ENCODE assay signal across 14 cellular contexts in the genomic region with DNA sequence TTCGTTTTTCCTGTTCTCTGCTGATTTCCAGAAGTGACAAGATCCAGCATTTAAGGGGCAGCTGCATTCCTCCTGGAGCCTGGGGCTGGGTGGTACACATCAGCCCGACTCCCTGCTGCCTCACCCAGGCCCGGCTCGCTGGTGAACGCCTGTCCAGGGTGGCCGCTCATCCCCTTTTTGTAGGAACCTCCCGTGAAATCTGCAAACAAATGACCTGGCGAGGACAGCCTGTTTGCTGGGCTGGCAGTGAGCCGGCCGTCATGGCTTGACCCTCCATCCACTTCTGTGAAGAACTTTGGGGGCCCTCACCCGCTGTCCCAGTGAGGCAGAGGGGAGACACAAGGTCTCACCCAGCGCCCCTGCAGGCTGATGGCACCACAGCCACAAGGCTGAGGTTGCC. TPM values are rescaled to one million over a fixed set of nuclear protein-coding genes. Genes with fewer than 3 reads are reported as not detected.
A peak's percentile ranks its signal among the peaks of the same experiment; 100 is the strongest.
DNase-seq lines count a peak whose midpoint lies in the region; ATAC-seq and TF ChIP-seq lines count a peak whose summit lies in the region.
"Had no signal": no experiment of that assay in that cellular context is flagged by ENCODE, and none has a peak within 500 bp of the region (broad histone marks: within the 10 kb centered on the region; RNA-seq: fewer than 3 reads in every experiment).

No MANE protein-coding gene starts in this region.

- peaks cover 0 to 2% of the 10 kb centered on the region in 2 donors for H3K4me1 Mint-ChIP-seq in effector memory CD8-positive, alpha-beta T cell (ENCODE audit: low read depth in 2 of 2)

- DNase-seq in RWPE1 (ENCODE audit: low spot score) = no peak
- peak in 7 of 10 donors; percentile 2 to 35 (median 23) for DNase-seq in dorsolateral prefrontal cortex
- DNase-seq in ovary = peak; percentile 4 to 25 (median 10)
- no peak for DNase-seq in effector memory CD8-positive, alpha-beta T cell
- no peak for DNase-seq in kidney glomerular epithelial cell (lab: John Stamatoyannopoulos, UW)
- no peak for DNase-seq in stimulated activated CD4-positive, alpha-beta T cell treated with anti-CD3 and anti-CD28 coated beads, Interleukin-4, amount 100 ng/mL, for 24 hours
- DNase-seq: colonic mucosa, EL, foreskin keratinocyte, NCI-H146, NCI-H226 had no signal

- H3K27me3 Mint-ChIP-seq in effector memory CD8-positive, alpha-beta T cell = no peaks in the 10 kb centered on the region

- H3K27me3 ChIP-seq in BLaER1 (no peaks in the 10 kb centered on the region), dorsolateral prefrontal cortex (no peaks in the 10 kb centered on the region), ovary (no peaks in the 10 kb centered on the region)
- H3K27me3 ChIP-seq: colonic mucosa, foreskin keratinocyte had no signal

- no peak for TF ChIP-seq EP300 in ovary (IDR thresholded peaks at IDR 0.05)

- no peak overlapping the region for H3K9ac ChIP-seq in BLaER1

- H3K4me1 ChIP-seq in BLaER1 = peaks cover 51% of the 10 kb centered on the region
- no peaks in the 10 kb centered on the region for H3K4me1 ChIP-seq in ovary (ENCODE audit: insufficient read depth)
- H3K4me1 ChIP-seq: colonic mucosa, foreskin keratinocyte had no signal

- H3K36me3 ChIP-seq in BLaER1 (peaks cover 90% of the 10 kb centered on the region), ovary (no peaks in the 10 kb centered on the region)

- CTCF ChIA-PET in RWPE1 (lab: Yijun Ruan, JAX) = interaction anchor here (0.8 kb wide), 1 partner anchor 9 kb away, joined by 3 read pairs; no protein-coding TSS in a partner anchor

- no peak overlapping the region for H3K4me3 Mint-ChIP-seq in effector memory CD8-positive, alpha-beta T cell
- H3K4me3 Mint-ChIP-seq: activated T-helper 1 cell treated with anti-CD3 and anti-CD28 coated beads, Interleukin-12 subunit alpha, Interleukin-12 subunit beta, Interleukin-2, Interleukin-4 antibody, amounts not matched to agents 30 ng/mL and 10 ng/mL and 1 ng/mL, durations not matched to agents 14 hours and 24 hours and 36 hours had no signal

- H3K4me3 ChIP-seq in BLaER1 (no peak overlapping the region), dorsolateral prefrontal cortex (no peak overlapping the region), ovary (no peak overlapping the region)
- H3K4me3 ChIP-seq: colonic mucosa had no signal

- no peak for TF ChIP-seq POLR2A in ovary (IDR thresholded peaks at IDR 0.05)

- H3K27ac Mint-ChIP-seq in effector memory CD8-positive, alpha-beta T cell = peak overlapping the region in 1 of 2 donors; percentile 74
- H3K27ac Mint-ChIP-seq: activated T-helper 1 cell treated with anti-CD3 and anti-CD28 coated beads, Interleukin-12 subunit alpha, Interleukin-12 subunit beta, Interleukin-2, Interleukin-4 antibody, amounts not matched to agents 30 ng/mL and 10 ng/mL and 1 ng/mL, durations not matched to agents 14 hours and 24 hours and 36 hours had no signal

- H3K9me3 ChIP-seq in BLaER1 (no peaks in the 10 kb centered on the region), ovary (no peaks in the 10 kb centered on the region)
- H3K9me3 ChIP-seq: colonic mucosa had no signal

- H4K20me1 ChIP-seq in BLaER1 = peaks cover 55% of the 10 kb centered on the region

- POLR2A ChIA-PET in RWPE1 (lab: Yijun Ruan, JAX; ENCODE audit: low non-redundant PET) = no interaction called here

- WGBS in ovary, 3 donors = 93 to 97% (median 96%) methylated on average over 12 of the region's 12 CpGs

- no peaks in the 10 kb centered on the region for H3K9me3 Mint-ChIP-seq in effector memory CD8-positive, alpha-beta T cell
- H3K9me3 Mint-ChIP-seq: activated T-helper 1 cell treated with anti-CD3 and anti-CD28 coated beads, Interleukin-12 subunit alpha, Interleukin-12 subunit beta, Interleukin-2, Interleukin-4 antibody, amounts not matched to agents 30 ng/mL and 10 ng/mL and 1 ng/mL, durations not matched to agents 14 hours and 24 hours and 36 hours had no signal

- intact Hi-C loops in dorsolateral prefrontal cortex (cut with DNase I) (no loop called here), ovary (cut with DNase I) (no loop called here)

- ATAC-seq in effector memory CD8-positive, alpha-beta T cell (replicated peaks) = no peak
- ATAC-seq: foreskin keratinocyte had no signal

- H3K27ac ChIP-seq in BLaER1 (0 out of 2 replicates have a peak overlapping the region, but pooled peaks have one; percentile 22), RWPE1 (peak overlapping the region; percentile 38), dorsolateral prefrontal cortex (peak overlapping the region in 4 of 59 donors; percentile 3 to 30 (median 22)), ovary (no peak overlapping the region)
- H3K27ac ChIP-seq: colonic mucosa, epithelial cell of prostate, foreskin keratinocyte had no signal

- H3K4me2 ChIP-seq in BLaER1 = no peak overlapping the region

- no peak for TF ChIP-seq CTCF in RWPE1 (conservative IDR thresholded peaks at IDR 0.05; ENCODE audit: low read depth)
- no peak for TF ChIP-seq CTCF in dorsolateral prefrontal cortex (IDR thresholded peaks at IDR 0.05 in 54 of 56, conservative IDR thresholded peaks at IDR 0.05 in 2 of 56; ENCODE audit: low read depth in 1 of 56, partially characterized antibody in 56 of 56)
- no peak for TF ChIP-seq CTCF in ovary (IDR thresholded peaks at IDR 0.05)

- H3K36me3 Mint-ChIP-seq in effector memory CD8-positive, alpha-beta T cell (ENCODE audit: insufficient read depth) = peaks cover 19% of the 10 kb centered on the region

RNA-seq across cellular contexts. Expression of a gene that starts 39.0 kb away (rescaled TPM):
- total RNA-seq in dorsolateral prefrontal cortex (100 to 1,000 TPM in 116 of 120 experiments, 10 to 100 TPM in 4; 83.2 to 226 (median 146) TPM), ovary (10 to 100 TPM; 24.2 to 54.2 (median 52.2) TPM)
- polyA plus RNA-seq in ovary = 10 to 100 TPM; 23.1 to 27.3 TPM

Comparison
In these comparisons a context has a peak if more than half of its experiments do, and no peak if none do; other contexts are left out.
1. H3K27ac ChIP-seq: peak in BLaER1 (single experiment) and RWPE1 (single experiment); none in ovary (0 of 2).
2. DNase-seq: peak in dorsolateral prefrontal cortex (7 of 10) and ovary (5 of 5); none in RWPE1 (single experiment), effector memory CD8-positive, alpha-beta T cell (0 of 3), kidney glomerular epithelial cell (single experiment) and stimulated activated CD4-positive, alpha-beta T cell treated with anti-CD3 and anti-CD28 coated beads, Interleukin-4, amount 100 ng/mL, for 24 hours (single experiment).